In genomic region chr22:27424319-27424718, GRCh38 we compare ENCODE assay signal across 28 cellular contexts.
DNase-seq lines count a peak whose midpoint lies in the region; FAIRE-seq and TF ChIP-seq lines count a peak whose summit lies in the region.
"Had no signal": no experiment of that assay in that cellular context is flagged by ENCODE, and none has a peak within 500 bp of the region (broad histone marks: within the 10 kb centered on the region; RNA-seq: fewer than 3 reads in every experiment).

No MANE protein-coding gene starts in this region.

- TF ChIP-seq CTCF in HFFc6 (IDR thresholded peaks at IDR 0.05) (peak; percentile 30; the same call in 1 of the 2 replicates), fibroblast of the aortic adventitia (IDR thresholded peaks at IDR 0.05; ENCODE audit: insufficient read depth, low read length) (no peak), ascending aorta (IDR thresholded peaks at IDR 0.05) (no peak)

- H3K4me3 ChIP-seq in adipocyte (ENCODE audit: low read length), result no peak overlapping the region
- no peak overlapping the region for H3K4me3 ChIP-seq in fibroblast of the aortic adventitia (ENCODE audit: low read depth, low read length)
- no peak overlapping the region for H3K4me3 ChIP-seq in ascending aorta
- H3K4me3 ChIP-seq: ovary, upper lobe of left lung had no signal

- no peak overlapping the region for H3K27ac Mint-ChIP-seq in HFFc6
- H3K27ac Mint-ChIP-seq in activated T-cell treated with anti-CD3 and anti-CD28 coated beads, Interleukin-2, amount 50 U/mL, for 24 hours, result no peak overlapping the region
- H3K27ac Mint-ChIP-seq: activated CD8-positive, alpha-beta T cell treated with anti-CD3 and anti-CD28 coated beads for 36 hours; activated naive CD4-positive, alpha-beta T cell treated with anti-CD3 and anti-CD28 coated beads, Interleukin-2, amount 10 ng/mL, durations not matched to agents 7 days and 5 days; CD14-positive monocyte; dendritic cell treated with granulocyte-macrophage colony-stimulating factor and Interleukin-4, amounts not matched to agents 40 ng/mL and 50 ng/mL, for 4 days; nephron progenitor cell; stimulated activated effector memory CD8-positive, alpha-beta T cell treated with anti-CD3 and anti-CD28 coated beads, Interleukin-12 subunit alpha, Interleukin-12 subunit beta, amount 100 ng/mL, for 72 hours had no signal

- FAIRE-seq in urothelium cell line (lab: Jason Lieb, UNC), result peak; percentile 90
- FAIRE-seq: frontal cortex had no signal

- H3K4me3 Mint-ChIP-seq in HFFc6, result peak overlapping the region; percentile 1; the same call in 1 of the 2 replicates
- H3K4me3 Mint-ChIP-seq in activated T-cell treated with anti-CD3 and anti-CD28 coated beads, Interleukin-2, amount 50 U/mL, for 24 hours, result no peak overlapping the region
- H3K4me3 Mint-ChIP-seq: activated CD8-positive, alpha-beta T cell treated with anti-CD3 and anti-CD28 coated beads for 36 hours; activated naive CD4-positive, alpha-beta T cell treated with anti-CD3 and anti-CD28 coated beads, Interleukin-2, amount 10 ng/mL, durations not matched to agents 7 days and 5 days; CD14-positive monocyte; dendritic cell treated with granulocyte-macrophage colony-stimulating factor and Interleukin-4, amounts not matched to agents 40 ng/mL and 50 ng/mL, for 4 days; nephron progenitor cell; stimulated activated effector memory CD8-positive, alpha-beta T cell treated with anti-CD3 and anti-CD28 coated beads, Interleukin-12 subunit alpha, Interleukin-12 subunit beta, amount 100 ng/mL, for 72 hours had no signal

- peaks cover 18% of the 10 kb centered on the region for H3K9me3 Mint-ChIP-seq in HFFc6
- H3K9me3 Mint-ChIP-seq in activated T-cell treated with anti-CD3 and anti-CD28 coated beads, Interleukin-2, amount 50 U/mL, for 24 hours, result peaks cover 6% of the 10 kb centered on the region

- H3K36me3 Mint-ChIP-seq in HFFc6 (ENCODE audit: low read depth), result peaks cover 17% of the 10 kb centered on the region
- H3K36me3 Mint-ChIP-seq in activated T-cell treated with anti-CD3 and anti-CD28 coated beads, Interleukin-2, amount 50 U/mL, for 24 hours (ENCODE audit: low read depth), result no peaks in the 10 kb centered on the region
- H3K36me3 Mint-ChIP-seq: activated naive CD4-positive, alpha-beta T cell treated with anti-CD3 and anti-CD28 coated beads, Interleukin-2, amount 10 ng/mL, durations not matched to agents 7 days and 5 days; CD14-positive monocyte; stimulated activated effector memory CD8-positive, alpha-beta T cell treated with anti-CD3 and anti-CD28 coated beads, Interleukin-12 subunit alpha, Interleukin-12 subunit beta, amount 100 ng/mL, for 72 hours had no signal

- intact Hi-C loops in ascending aorta (cut with DNase I), result loop anchor here (5.0 kb wide), 1 partner anchor 88 kb away; no protein-coding TSS in a partner anchor

- peaks cover 12% of the 10 kb centered on the region for H3K27me3 Mint-ChIP-seq in HFFc6 (ENCODE audit: insufficient read depth)
- H3K27me3 Mint-ChIP-seq in activated T-cell treated with anti-CD3 and anti-CD28 coated beads, Interleukin-2, amount 50 U/mL, for 24 hours, result peaks cover 21% of the 10 kb centered on the region

- H3K36me3 ChIP-seq in adipocyte (ENCODE audit: control insufficient read depth, insufficient read depth, low read length, severe bottlenecking), result no peaks in the 10 kb centered on the region
- no peaks in the 10 kb centered on the region for H3K36me3 ChIP-seq in ascending aorta
- H3K36me3 ChIP-seq: ovary, upper lobe of left lung had no signal

- H3K4me1 Mint-ChIP-seq in HFFc6 (ENCODE audit: low read depth), result peaks cover 28% of the 10 kb centered on the region
- H3K4me1 Mint-ChIP-seq in activated T-cell treated with anti-CD3 and anti-CD28 coated beads, Interleukin-2, amount 50 U/mL, for 24 hours (ENCODE audit: low read depth), result no peaks in the 10 kb centered on the region
- H3K4me1 Mint-ChIP-seq: activated naive CD4-positive, alpha-beta T cell treated with anti-CD3 and anti-CD28 coated beads, Interleukin-2, amount 10 ng/mL, durations not matched to agents 7 days and 5 days; stimulated activated effector memory CD8-positive, alpha-beta T cell treated with anti-CD3 and anti-CD28 coated beads, Interleukin-12 subunit alpha, Interleukin-12 subunit beta, amount 100 ng/mL, for 72 hours had no signal

- no peak overlapping the region for H3K9ac ChIP-seq in adipocyte (ENCODE audit: low read length)

- peaks cover 16% of the 10 kb centered on the region for H3K4me1 ChIP-seq in adipocyte (ENCODE audit: control insufficient read depth, insufficient read depth, low read length)
- peaks cover 0 to 12% of the 10 kb centered on the region in 2 donors for H3K4me1 ChIP-seq in ascending aorta
- H3K4me1 ChIP-seq: Caco-2 had no signal

- H3K27ac ChIP-seq in ascending aorta, result no peak overlapping the region
- H3K27ac ChIP-seq: ovary, upper lobe of left lung had no signal

- H3K9me3 ChIP-seq in adipocyte (ENCODE audit: control insufficient read depth, low read length) (peaks cover 16% of the 10 kb centered on the region), ascending aorta (peaks cover 0 to 5% of the 10 kb centered on the region in 2 donors)
- H3K9me3 ChIP-seq: Caco-2, ovary, upper lobe of left lung had no signal

- peak; percentile 77 for DNase-seq in HFFc6
- DNase-seq in adipocyte (ENCODE audit: low read depth), result peak; percentile 76
- peak; percentile 30 for DNase-seq in fibroblast of the aortic adventitia (ENCODE audit: low read depth)
- no peak for DNase-seq in urothelium cell line (ENCODE audit: low spot score)
- DNase-seq in activated T-cell treated with anti-CD3 and anti-CD28 coated beads, Interleukin-2, amount 50 U/mL, for 24 hours, result no peak
- no peak for DNase-seq in NCI-H69 (lab: John Stamatoyannopoulos, UW)
- DNase-seq in ascending aorta (ENCODE audit: low spot score in 2 of 2), result no peak
- DNase-seq: activated CD8-positive, alpha-beta memory T cell treated with anti-CD3 and anti-CD28 coated beads, Interleukin-2, amount 50 U/mL, for 48 hours; activated CD8-positive, alpha-beta T cell treated with anti-CD3 and anti-CD28 coated beads for 36 hours; activated naive CD4-positive, alpha-beta T cell treated with anti-CD3 and anti-CD28 coated beads, Interleukin-2, amount 10 ng/mL, durations not matched to agents 7 days and 5 days; aorta; Caco-2; caudate nucleus; GF-D8; left cardiac atrium; NCI-H1092 treated with DMSO at 0.1 percent for 48 hours; NCI-H1694 treated with DMSO at 0.1 percent for 48 hours; NCI-H2171 treated with DMSO at 0.1 percent for 48 hours; NCI-H524 treated with DMSO at 0.1 percent for 48 hours; nephron progenitor cell; NK-92 treated with Interleukin-12 subunit alpha and Interleukin-12 subunit beta, amount 100 ng/mL, for 24 hours; ovary; Right ventricle myocardium superior; upper lobe of left lung had no signal

- peaks cover 13% of the 10 kb centered on the region for H3K27me3 ChIP-seq in adipocyte (replicated peaks; ENCODE audit: control insufficient read depth, insufficient read depth, low read length)
- H3K27me3 ChIP-seq in ascending aorta, result no peaks in the 10 kb centered on the region
- H3K27me3 ChIP-seq: ovary, upper lobe of left lung had no signal

Comparison
In these comparisons a context has a peak if more than half of its experiments do, and no peak if none do; other contexts are left out.
1. DNase-seq: peak in HFFc6 (single experiment), adipocyte (single experiment) and fibroblast of the aortic adventitia (single experiment); none in urothelium cell line (single experiment), activated T-cell treated with anti-CD3 and anti-CD28 coated beads, Interleukin-2, amount 50 U/mL, for 24 hours (single experiment), NCI-H69 (single experiment) and ascending aorta (0 of 2).